In genomic region chrX:56564921-56565861, GRCh38 we compare ENCODE assay signal across 2 cellular contexts.
TF ChIP-seq lines count a peak whose summit lies in the region.

No MANE protein-coding gene starts in this region.

TF ChIP-seq in H1, 55 proteins besides CTCF, POLR2A, EP300 and RAD21 (continued from another document):
- TF ChIP-seq CREB1 (IDR thresholded peaks at IDR 0.05) (no peak), SP4 (IDR thresholded peaks at IDR 0.05; ENCODE audit: low read length) (no peak), CHD1 (IDR thresholded peaks at IDR 0.05; ENCODE audit: low read depth, low read length) (no peak), CEBPB (IDR thresholded peaks at IDR 0.05; ENCODE audit: low read depth, low read length) (no peak), POU5F1 (IDR thresholded peaks at IDR 0.05; ENCODE audit: low read depth, low read length) (no peak), KDM5A (IDR thresholded peaks at IDR 0.05; ENCODE audit: low read length) (no peak), MAFK (IDR thresholded peaks at IDR 0.05; ENCODE audit: low read depth, low read length) (no peak), SUZ12 (IDR thresholded peaks at IDR 0.05; ENCODE audit: low read length) (no peak), MAX (IDR thresholded peaks at IDR 0.05) (no peak), PHF8 (conservative IDR thresholded peaks at IDR 0.05; ENCODE audit: low read depth, low read length) (no peak), RBBP5 (IDR thresholded peaks at IDR 0.05; ENCODE audit: borderline replicate concordance, low read depth, low read length) (no peak), NANOG (IDR thresholded peaks at IDR 0.05; ENCODE audit: insufficient read depth, low read depth, low read length, poor library complexity, severe bottlenecking) (no peak), YY1 (IDR thresholded peaks at IDR 0.05; ENCODE audit: low read depth, low read length) (no peak)

TF ChIP-seq in neural cell, 6 proteins besides CTCF, POLR2A, EP300 and RAD21 (continued from another document):
- TF ChIP-seq REST (IDR thresholded peaks at IDR 0.05; ENCODE audit: borderline replicate concordance) (no peak), EZH2 (IDR thresholded peaks at IDR 0.05; ENCODE audit: borderline replicate concordance, insufficient read depth, low read length, poor library complexity, severe bottlenecking) (no peak)
